8 cellular contexts compared by ENCODE assay signal in genomic region chr6:105179244-105180065, GRCh38. TPM values are rescaled to one million over a fixed set of nuclear protein-coding genes. Genes with fewer than 3 reads are reported as not detected.
DNase-seq lines count a peak whose midpoint lies in the region; ATAC-seq and TF ChIP-seq lines count a peak whose summit lies in the region.

Gene POPDC3 (minus strand): TSS chr6:105180014. CDS start chr6:105161909, 18,105 bp downstream.

- no peak for TF ChIP-seq POLR2A in vagina (IDR thresholded peaks at IDR 0.05)

- peak; percentile 46 for ATAC-seq in GM21360 (IDR thresholded peaks at IDR 0.05; ENCODE audit: unreplicated experiment)
- ATAC-seq in GM21576 (IDR thresholded peaks at IDR 0.05; ENCODE audit: unreplicated experiment), result no peak
- no peak for ATAC-seq in HG03135 (IDR thresholded peaks at IDR 0.05; ENCODE audit: unreplicated experiment)

- H3K27ac ChIP-seq in muscle layer of colon (ENCODE audit: low read depth, low read length), result no peak within 1 kb of the TSS
- peak within 1 kb of the TSS; percentile 25 for H3K27ac ChIP-seq in vagina

- no peak for TF ChIP-seq CTCF in epithelial cell of proximal tubule (conservative IDR thresholded peaks at IDR 0.05; ENCODE audit: low read depth, low read length)
- no peak for TF ChIP-seq CTCF in vagina (IDR thresholded peaks at IDR 0.05)

- H3K9me3 ChIP-seq in muscle layer of colon (ENCODE audit: low read length), result no peaks in the 10 kb centered on the region
- H3K9me3 ChIP-seq in vagina, result no peaks in the 10 kb centered on the region

- intact Hi-C loops in vagina (cut with DNase I), result no loop called here

- H3K36me3 ChIP-seq in muscle layer of colon (ENCODE audit: insufficient read depth, low read length), result no peaks in the 10 kb centered on the region
- no peaks in the 10 kb centered on the region for H3K36me3 ChIP-seq in vagina

- DNase-seq in COLO829 (ENCODE audit: low spot score), result peak; percentile 14
- peak; percentile 73 for DNase-seq in RPMI7951 (ENCODE audit: low read depth)
- DNase-seq in epithelial cell of proximal tubule (ENCODE audit: low read depth), result no peak
- no peak for DNase-seq in vagina (ENCODE audit: extremely low spot score in 2 of 2)

- H3K4me3 ChIP-seq in epithelial cell of proximal tubule (ENCODE audit: low read depth, low read length) (peak within 1 kb of the TSS; percentile 52), muscle layer of colon (ENCODE audit: low read depth in 1 of 2, low read length in 2 of 2) (peak within 1 kb of the TSS; percentile 27 to 57), vagina (peak within 1 kb of the TSS; percentile 41 to 55)

- peaks cover 10 to 22% of the 10 kb centered on the region in 2 donors for H3K27me3 ChIP-seq in muscle layer of colon (ENCODE audit: control insufficient read depth in 1 of 2, insufficient read depth in 2 of 2, low read length in 2 of 2)
- H3K27me3 ChIP-seq in vagina, result peaks cover 3% of the 10 kb centered on the region

- H3K9ac ChIP-seq in muscle layer of colon (ENCODE audit: low read length), result no peak within 1 kb of the TSS

- H3K4me1 ChIP-seq in muscle layer of colon (ENCODE audit: insufficient read depth, low read length) (no peaks in the 10 kb centered on the region), vagina (no peaks in the 10 kb centered on the region)

RNA-seq across cellular contexts. Expression of gene POPDC3, which starts in this region (rescaled TPM):
- total RNA-seq in RPMI7951 (2014; rRNA removed; shearing (Covaris generic)), result 63.6 and 66.4 TPM in 2 replicates
- total RNA-seq in epithelial cell of proximal tubule (1.2 and 6.6 TPM in 2 replicates), vagina (not detected)

Comparison
In these comparisons a context has a peak if more than half of its experiments do, and no peak if none do; other contexts are left out.
1. DNase-seq: peak in COLO829 (single experiment) and RPMI7951 (single experiment); none in epithelial cell of proximal tubule (single experiment) and vagina (0 of 2).
2. Peak in every context shown above with its lines, with median percentiles within 50 percentile points of each other: H3K4me3 ChIP-seq.